Comparison of ENCODE assay signal across 20 cellular contexts in the genomic region with DNA sequence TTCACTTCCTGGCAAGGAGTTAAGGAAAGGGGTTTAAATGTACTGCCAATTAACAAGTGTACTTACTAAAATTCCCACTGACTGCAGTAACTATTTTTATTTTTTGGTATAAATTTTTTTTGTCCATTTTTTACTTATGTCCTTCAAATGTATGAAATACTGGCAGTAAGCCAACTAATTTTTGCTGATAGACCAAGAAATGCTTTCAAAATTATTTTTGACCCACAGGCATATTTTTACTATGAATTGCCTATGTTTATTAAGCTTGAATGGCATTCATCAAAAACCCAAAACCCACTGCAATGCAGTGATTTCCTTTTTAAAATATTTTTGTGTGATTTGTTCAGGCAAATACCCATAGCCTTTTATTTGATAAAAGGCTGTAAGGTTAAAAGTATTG.
"Had no signal": no experiment of that assay in that cellular context is flagged by ENCODE, and none has a peak within 500 bp of the region (broad histone marks: within the 10 kb centered on the region; RNA-seq: fewer than 3 reads in every experiment).

No MANE protein-coding gene starts in this region.

- H3K4me3 ChIP-seq: ascending aorta, heart right ventricle, left ventricle myocardium inferior, sigmoid colon, testis had no signal

- H3K9me3 ChIP-seq: ascending aorta, heart right ventricle, left ventricle myocardium inferior, sigmoid colon, testis had no signal

- FAIRE-seq: kidney had no signal

- H3K27ac ChIP-seq: ascending aorta, heart right ventricle, left ventricle myocardium inferior, sigmoid colon, testis, VCaP had no signal

- DNase-seq: activated CD4-positive, alpha-beta memory T cell treated with anti-CD3 and anti-CD28 coated beads for 36 hours; activated gamma-delta T cell; activated naive CD8-positive, alpha-beta T cell treated with anti-CD3 and anti-CD28 coated beads for 36 hours; activated T-cell treated with anti-CD3 and anti-CD28 coated beads, Interleukin-2, amount 50 U/mL, for 48 hours; central memory CD4-positive, alpha-beta T cell; cortex of kidney; effector memory CD8-positive, alpha-beta T cell; foreskin melanocyte; heart right ventricle; kidney; left ventricle myocardium inferior; nephron progenitor cell; sigmoid colon; stimulated activated CD4-positive, alpha-beta T cell treated with anti-CD3 and anti-CD28 coated beads, Interleukin-4, amount 100 ng/mL, for 1 hour; stimulated activated CD8-positive, alpha-beta memory T cell treated with anti-CD3 and anti-CD28 coated beads, Interleukin-4, amount 100 ng/mL, for 48 hours; stimulated activated naive CD8-positive, alpha-beta T cell treated with anti-CD3 and anti-CD28 coated beads, Interleukin-15, Interleukin-2, amounts not matched to agents 100 U/mL and 50 U/mL, for 24 hours; T-cell; testis had no signal

- ATAC-seq: effector memory CD8-positive, alpha-beta T cell; heart right ventricle; stimulated activated naive CD8-positive, alpha-beta T cell treated with anti-CD3 and anti-CD28 coated beads, Interleukin-15, Interleukin-2, amounts not matched to agents 100 U/mL and 50 U/mL, for 24 hours; T-cell had no signal

- H3K27me3 ChIP-seq: ascending aorta, heart right ventricle, sigmoid colon, testis had no signal

- H3K4me1 ChIP-seq: ascending aorta, heart right ventricle, left ventricle myocardium inferior, sigmoid colon, testis had no signal
